Comparison of ENCODE assay signal across 14 cellular contexts in genomic region chr2:239959059-239959971, GRCh38.
DNase-seq lines count a peak whose midpoint lies in the region; TF ChIP-seq lines count a peak whose summit lies in the region.
"Had no signal": no experiment of that assay in that cellular context is flagged by ENCODE, and none has a peak within 500 bp of the region (broad histone marks: within the 10 kb centered on the region; RNA-seq: fewer than 3 reads in every experiment).

No MANE protein-coding gene starts in this region.

- no peak overlapping the region for H3K4me3 ChIP-seq in adipocyte (ENCODE audit: low read length)
- H3K4me3 ChIP-seq in fibroblast of the aortic adventitia (ENCODE audit: low read depth, low read length) = no peak overlapping the region
- H3K4me3 ChIP-seq: tibial artery had no signal

- intact Hi-C loops in activated CD4-positive, alpha-beta T cell treated with anti-CD3 and anti-CD28 coated beads, Interleukin-2, amount 10 ng/mL, durations not matched to agents 24 days and 14 days (cut with micrococcal nuclease) = no loop called here

- no peaks in the 10 kb centered on the region for H3K27me3 ChIP-seq in adipocyte (replicated peaks; ENCODE audit: control insufficient read depth, insufficient read depth, low read length)
- H3K27me3 ChIP-seq: tibial artery had no signal

- no peak overlapping the region for H3K4me3 Mint-ChIP-seq in activated CD4-positive, alpha-beta T cell treated with anti-CD3 and anti-CD28 coated beads, Interleukin-2, amount 10 ng/mL, durations not matched to agents 24 days and 14 days
- H3K4me3 Mint-ChIP-seq: activated B cell treated with CpG ODN at 0.5 μM for 24 hours; central memory CD8-positive, alpha-beta T cell had no signal

- no peaks in the 10 kb centered on the region for H3K27me3 Mint-ChIP-seq in activated CD4-positive, alpha-beta T cell treated with anti-CD3 and anti-CD28 coated beads, Interleukin-2, amount 10 ng/mL, durations not matched to agents 24 days and 14 days
- H3K27me3 Mint-ChIP-seq: activated B cell treated with CpG ODN at 0.5 μM for 24 hours; central memory CD8-positive, alpha-beta T cell had no signal

- H3K4me1 Mint-ChIP-seq in activated CD4-positive, alpha-beta T cell treated with anti-CD3 and anti-CD28 coated beads, Interleukin-2, amount 10 ng/mL, durations not matched to agents 24 days and 14 days = no peaks in the 10 kb centered on the region
- H3K4me1 Mint-ChIP-seq: activated B cell treated with CpG ODN at 0.5 μM for 24 hours had no signal

- H3K36me3 ChIP-seq in adipocyte (ENCODE audit: control insufficient read depth, insufficient read depth, low read length, severe bottlenecking) = peaks cover 25% of the 10 kb centered on the region

- no peaks in the 10 kb centered on the region for H3K9me3 Mint-ChIP-seq in activated CD4-positive, alpha-beta T cell treated with anti-CD3 and anti-CD28 coated beads, Interleukin-2, amount 10 ng/mL, durations not matched to agents 24 days and 14 days
- H3K9me3 Mint-ChIP-seq: activated B cell treated with CpG ODN at 0.5 μM for 24 hours; central memory CD8-positive, alpha-beta T cell had no signal

- TF ChIP-seq CTCF in fibroblast of the aortic adventitia (IDR thresholded peaks at IDR 0.05; ENCODE audit: insufficient read depth, low read length) = no peak

- H3K9me3 ChIP-seq in adipocyte (ENCODE audit: control insufficient read depth, low read length) = no peaks in the 10 kb centered on the region
- H3K9me3 ChIP-seq: SK-N-SH, tibial artery had no signal

- no peak overlapping the region for H3K27ac Mint-ChIP-seq in activated CD4-positive, alpha-beta T cell treated with anti-CD3 and anti-CD28 coated beads, Interleukin-2, amount 10 ng/mL, durations not matched to agents 24 days and 14 days
- H3K27ac Mint-ChIP-seq: activated B cell treated with CpG ODN at 0.5 μM for 24 hours had no signal

- H3K9ac ChIP-seq in adipocyte (ENCODE audit: low read length) = no peak overlapping the region
- H3K9ac ChIP-seq: KMS-11, SK-N-SH had no signal

- H3K4me1 ChIP-seq in adipocyte (ENCODE audit: control insufficient read depth, insufficient read depth, low read length) = peaks cover 24% of the 10 kb centered on the region

- DNase-seq in GM04504 (ENCODE audit: low read depth) (peak; percentile 6), adipocyte (ENCODE audit: low read depth) (peak; percentile 34), fibroblast of the aortic adventitia (ENCODE audit: low read depth) (peak; percentile 22), putamen (ENCODE audit: low spot score) (peak; percentile 48), NCI-H187 (lab: John Stamatoyannopoulos, UW) (no peak), GOT3 (lab: John Stamatoyannopoulos, UW) (no peak)
- no peak for DNase-seq in activated CD4-positive, alpha-beta T cell treated with anti-CD3 and anti-CD28 coated beads, Interleukin-2, amount 10 ng/mL, durations not matched to agents 24 days and 14 days
- DNase-seq: activated B cell treated with CpG ODN at 0.5 μM for 24 hours, COR-L47, NCI-H2029, SK-N-SH, tibial artery had no signal

- peaks cover 16% of the 10 kb centered on the region for H3K36me3 Mint-ChIP-seq in activated CD4-positive, alpha-beta T cell treated with anti-CD3 and anti-CD28 coated beads, Interleukin-2, amount 10 ng/mL, durations not matched to agents 24 days and 14 days (ENCODE audit: low read depth)

Comparison
In these comparisons a context has a peak if more than half of its experiments do, and no peak if none do; other contexts are left out.
1. DNase-seq: peak in GM04504 (single experiment), adipocyte (single experiment), fibroblast of the aortic adventitia (single experiment) and putamen (single experiment); none in NCI-H187 (0 of 2), activated CD4-positive, alpha-beta T cell treated with anti-CD3 and anti-CD28 coated beads, Interleukin-2, amount 10 ng/mL, durations not matched to agents 24 days and 14 days (single experiment) and GOT3 (single experiment).